Comparison of ENCODE assay signal across 21 cellular contexts in genomic region chr1:244394346-244394745, GRCh38.
"Had no signal": no experiment of that assay in that cellular context is flagged by ENCODE, and none has a peak within 500 bp of the region (broad histone marks: within the 10 kb centered on the region; RNA-seq: fewer than 3 reads in every experiment).

No MANE protein-coding gene starts in this region.

- H3K27ac ChIP-seq: colonic mucosa, esophagus muscularis mucosa, foreskin keratinocyte, gastrocnemius medialis, heart right ventricle, left lung, lower lobe of right lung had no signal

- DNase-seq: colonic mucosa; cortex of kidney; effector CD4-positive, alpha-beta T cell; effector memory CD4-positive, alpha-beta T cell; foreskin keratinocyte; gastrocnemius medialis; glutamatergic neuron; head of caudate nucleus; heart right ventricle; hippocampal formation; left cardiac atrium; left lung; left ventricle myocardium superior; lower lobe of right lung; mesendoderm; midbrain; naive thymus-derived CD4-positive, alpha-beta T cell had no signal

- H3K4me1 ChIP-seq: colonic mucosa, foreskin keratinocyte, gastrocnemius medialis, heart right ventricle, left lung, lower lobe of right lung had no signal

- H3K4me3 ChIP-seq: colonic mucosa, esophagus muscularis mucosa, gastrocnemius medialis, heart right ventricle, left lung, lower lobe of right lung had no signal

- H3K9me3 ChIP-seq: colonic mucosa, esophagus muscularis mucosa, gastrocnemius medialis, heart right ventricle, left lung, lower lobe of right lung had no signal

- H3K36me3 ChIP-seq: colonic mucosa, esophagus muscularis mucosa, gastrocnemius medialis, heart right ventricle, left lung, lower lobe of right lung had no signal

- ATAC-seq: foreskin keratinocyte; gastrocnemius medialis; left lung; left ventricle myocardium superior; naive thymus-derived CD4-positive, alpha-beta T cell had no signal

- FAIRE-seq: endothelial cell of umbilical vein, islet of Langerhans, keratinocyte had no signal

- H3K27me3 ChIP-seq: colonic mucosa, esophagus muscularis mucosa, foreskin keratinocyte, gastrocnemius medialis, heart right ventricle, left lung had no signal
